In genomic region chr22:32533265-32534068, GRCh38 we compare ENCODE assay signal across 10 cellular contexts. TPM values are rescaled to one million over a fixed set of nuclear protein-coding genes. Genes with fewer than 3 reads are reported as not detected.
DNase-seq lines count a peak whose midpoint lies in the region; ATAC-seq, FAIRE-seq and TF ChIP-seq lines count a peak whose summit lies in the region.
"Had no signal": no experiment of that assay in that cellular context is flagged by ENCODE, and none has a peak within 500 bp of the region (broad histone marks: within the 10 kb centered on the region; RNA-seq: fewer than 3 reads in every experiment).

No MANE protein-coding gene starts in this region.

- peak overlapping the region; percentile 85; the same call in 1 of the 2 replicates for H2AFZ ChIP-seq in K562 (ENCODE audit: low read depth, low read length)
- no peak overlapping the region for H2AFZ ChIP-seq in smooth muscle cell (ENCODE audit: low read depth)

- H3K27ac ChIP-seq in K562 (ENCODE audit: extremely low read depth, low read depth, low read length), result no peak overlapping the region
- peak overlapping the region; percentile 35 to 70 for H3K27ac ChIP-seq in left lung
- H3K27ac ChIP-seq in smooth muscle cell (ENCODE audit: low read depth), result peak overlapping the region; percentile 92
- no peak overlapping the region for H3K27ac ChIP-seq in A673 (ENCODE audit: low read depth, low read length, poor library complexity, severe bottlenecking)

- no peak overlapping the region for H3K4me3 Mint-ChIP-seq in activated T-helper 17 cell treated with anti-CD3 and anti-CD28 coated beads, Interleukin-2, amount 50 U/mL, for 72 hours
- H3K4me3 Mint-ChIP-seq: central memory CD8-positive, alpha-beta T cell had no signal

- H3F3A ChIP-seq in smooth muscle cell (ENCODE audit: low read depth), result peaks cover 10% of the 10 kb centered on the region

- H3K4me3 ChIP-seq in K562 (no peak overlapping the region), left lung (no peak overlapping the region), smooth muscle cell (no peak overlapping the region), A673 (ENCODE audit: low read depth, low read length, poor library complexity, severe bottlenecking) (no peak overlapping the region)

- no peaks in the 10 kb centered on the region for H3K9me1 ChIP-seq in K562 (ENCODE audit: control insufficient read depth, insufficient read depth, low read length)

- POLR2A ChIA-PET in K562 (lab: Yijun Ruan, JAX), result interaction anchor here (0.8 kb wide), 1 partner anchor 482 kb away, joined by 3 read pairs; no protein-coding TSS in a partner anchor
- POLR2A ChIA-PET in A673 (lab: Charles Lee; ENCODE audit: low non-redundant PET), result no interaction called here

- H3K9ac ChIP-seq in K562 (ENCODE audit: insufficient read depth in 1 of 2, low read depth in 2 of 2, low read length in 2 of 2) (no peak overlapping the region), smooth muscle cell (ENCODE audit: low read depth) (peak overlapping the region; percentile 72)

- H3K9me3 ChIP-seq in K562 (replicated peaks; ENCODE audit: control insufficient read depth, insufficient read depth, low read depth, low read length) (no peaks in the 10 kb centered on the region), left lung (no peaks in the 10 kb centered on the region), smooth muscle cell (replicated peaks; ENCODE audit: low read depth) (no peaks in the 10 kb centered on the region), A673 (ENCODE audit: low read depth, low read length, poor library complexity, severe bottlenecking) (no peaks in the 10 kb centered on the region)

- TF ChIP-seq POLR2A in K562 (conservative IDR thresholded peaks at IDR 0.05), result no peak
- TF ChIP-seq POLR2A in erythroblast (IDR thresholded peaks at IDR 0.05; ENCODE audit: low read length), result no peak

- H3K27ac Mint-ChIP-seq in activated T-helper 17 cell treated with anti-CD3 and anti-CD28 coated beads, Interleukin-2, amount 50 U/mL, for 72 hours, result no peak overlapping the region

- in situ Hi-C loops in K562 (cut with MboI), result loop anchor here (25.0 kb wide), 1 partner anchor 679 kb away; no protein-coding TSS in a partner anchor

- H3K4me2 ChIP-seq in K562 (ENCODE audit: insufficient read depth, low read length) (0 out of 2 replicates have a peak overlapping the region, but pooled peaks have one; percentile 28), smooth muscle cell (peak overlapping the region; percentile 48)

- H3K4me1 Mint-ChIP-seq in activated T-helper 17 cell treated with anti-CD3 and anti-CD28 coated beads, Interleukin-2, amount 50 U/mL, for 72 hours, result no peaks in the 10 kb centered on the region

- H3K27me3 Mint-ChIP-seq in activated T-helper 17 cell treated with anti-CD3 and anti-CD28 coated beads, Interleukin-2, amount 50 U/mL, for 72 hours, result peaks cover 17% of the 10 kb centered on the region

- ATAC-seq in K562 (no peak), left lung (no peak)
- no peak for ATAC-seq in activated T-helper 17 cell treated with anti-CD3 and anti-CD28 coated beads, Interleukin-2, amount 50 U/mL, for 72 hours (replicated peaks)

- intact Hi-C loops in K562 (cut with micrococcal nuclease), result loop anchor here (5.0 kb wide), 1 partner anchor 129 kb away; no protein-coding TSS in a partner anchor
- intact Hi-C loops in left lung (cut with DNase I), result loop anchor here in 1 of 2 donors (10.0 kb wide), 1 partner anchor 91 kb away; no protein-coding TSS in a partner anchor
- intact Hi-C loops in A673 (cut with micrococcal nuclease; ENCODE audit: unreplicated experiment), result no loop called here

- H3K79me2 ChIP-seq in K562 (ENCODE audit: control insufficient read depth, insufficient read depth, low read length) (no peaks in the 10 kb centered on the region), smooth muscle cell (ENCODE audit: low read depth) (peaks cover 6% of the 10 kb centered on the region)

- 77% methylated on average over 10 of the region's 14 CpGs for WGBS in K562 (ENCODE audit: insufficient coverage, low coverage, missing lambda C conversion rate)
- 43% methylated on average over 14 of the region's 14 CpGs for WGBS in smooth muscle cell (ENCODE audit: low lambda C conversion rate)

- H3K36me3 ChIP-seq in K562 (ENCODE audit: control insufficient read depth, insufficient read depth, low read length) (no peaks in the 10 kb centered on the region), left lung (no peaks in the 10 kb centered on the region), smooth muscle cell (ENCODE audit: low read depth) (no peaks in the 10 kb centered on the region), A673 (ENCODE audit: insufficient read depth, low read length, poor library complexity, severe bottlenecking) (no peaks in the 10 kb centered on the region)

- H3K4me1 ChIP-seq in K562 (replicated peaks in 1 of 2; ENCODE audit: control insufficient read depth in 2 of 2, insufficient read depth in 2 of 2, low read length in 2 of 2) (peaks cover 14 to 20% of the 10 kb centered on the region in 2 experiments), left lung (peaks cover 16 to 35% of the 10 kb centered on the region in 2 donors), smooth muscle cell (ENCODE audit: low read depth) (peaks cover 26% of the 10 kb centered on the region), A673 (ENCODE audit: insufficient read depth, low read length, poor library complexity, severe bottlenecking) (peaks cover 6% of the 10 kb centered on the region)

- TF ChIP-seq EP300 in K562 (IDR thresholded peaks at IDR 0.05; ENCODE audit: low read length), result no peak

- no peaks in the 10 kb centered on the region for H3K9me3 Mint-ChIP-seq in activated T-helper 17 cell treated with anti-CD3 and anti-CD28 coated beads, Interleukin-2, amount 50 U/mL, for 72 hours
- H3K9me3 Mint-ChIP-seq: central memory CD8-positive, alpha-beta T cell had no signal

- DNase-seq in GM04504 (ENCODE audit: low read depth), result peak; percentile 48
- DNase-seq in K562 (ENCODE audit: extremely low read depth in 1 of 4, low spot score in 3 of 4), result no peak
- no peak for DNase-seq in left lung
- no peak for DNase-seq in smooth muscle cell (lab: John Stamatoyannopoulos, UW; ENCODE audit: unreplicated experiment)
- no peak for DNase-seq in A673 (ENCODE audit: low spot score)
- DNase-seq in erythroblast (lab: John Stamatoyannopoulos, UW), result no peak
- no peak for DNase-seq in medulla oblongata (ENCODE audit: extremely low spot score)
- DNase-seq: NCI-H1417 treated with DMSO at 0.1 percent for 48 hours had no signal

- no peak for TF ChIP-seq CTCF in K562 (IDR thresholded peaks at IDR 0.05 in 2 of 3, conservative IDR thresholded peaks at IDR 0.05 in 1 of 3; ENCODE audit: insufficient read depth in 2 of 3, low read depth in 1 of 3, low read length in 3 of 3)
- no peak for TF ChIP-seq CTCF in left lung (IDR thresholded peaks at IDR 0.05)
- TF ChIP-seq CTCF in smooth muscle cell (IDR thresholded peaks at IDR 0.05; ENCODE audit: borderline replicate concordance, insufficient read depth, poor library complexity, severe bottlenecking), result no peak
- TF ChIP-seq CTCF in A673 (conservative IDR thresholded peaks at IDR 0.05; ENCODE audit: low read depth, low read length), result no peak

- no peaks in the 10 kb centered on the region for H4K20me1 ChIP-seq in K562 (replicated peaks; ENCODE audit: control insufficient read depth, insufficient read depth, low read length)
- H4K20me1 ChIP-seq in smooth muscle cell (ENCODE audit: low read depth), result no peaks in the 10 kb centered on the region

- BruUV-seq in K562 (replicated peaks; lab: Mats Ljungman, UMichigan), result no TSS peak
- no TSS peak for BruUV-seq in A673 (replicated peaks; lab: Mats Ljungman, UMichigan)

- H3K36me3 Mint-ChIP-seq in activated T-helper 17 cell treated with anti-CD3 and anti-CD28 coated beads, Interleukin-2, amount 50 U/mL, for 72 hours (ENCODE audit: low read depth), result no peaks in the 10 kb centered on the region

- no peak for FAIRE-seq in K562 (lab: Jason Lieb, UNC)

- CTCF ChIA-PET in K562 (lab: Yijun Ruan, JAX; ENCODE audit: low intra/inter-chr PET ratio) (no interaction called here), A673 (lab: Charles Lee) (interaction anchor here (0.7 kb wide), 1 partner anchor 671 kb away, joined by 3 read pairs; no protein-coding TSS in a partner anchor)

- TF ChIP-seq RAD21 in K562 (CRISPR knock-in tag; conservative IDR thresholded peaks at IDR 0.05 in 1 of 2, IDR thresholded peaks at IDR 0.05 in 1 of 2), result no peak

- no peaks in the 10 kb centered on the region for H3K27me3 ChIP-seq in K562 (ENCODE audit: control insufficient read depth in 2 of 2, insufficient read depth in 2 of 2, low read length in 2 of 2)
- H3K27me3 ChIP-seq in left lung, result no peaks in the 10 kb centered on the region
- H3K27me3 ChIP-seq in smooth muscle cell (ENCODE audit: low read depth), result no peaks in the 10 kb centered on the region
- peaks cover 8% of the 10 kb centered on the region for H3K27me3 ChIP-seq in A673 (replicated peaks; ENCODE audit: insufficient read depth, low read depth, low read length, poor library complexity)

RNA-seq across cellular contexts. Expression of gene FBXO7, which starts 58.9 kb away (rescaled TPM):
- 43.4 and 97.2 TPM in 2 replicates for total RNA-seq in K562 (2011; cell fraction: chromatin; rRNA removed; ENCODE audit: low replicate concordance)
- 28.3 and 35.4 TPM in 2 replicates for total RNA-seq in K562 (2011; cell fraction: nucleolus; rRNA removed)
- 62.3 and 85.1 TPM in 2 replicates for total RNA-seq in K562 (2011; cell fraction: nucleoplasm; rRNA removed)
- total RNA-seq in K562 (2014; rRNA removed), result 72.5 and 77.3 TPM in 2 replicates
- 114 and 123 TPM in 2 replicates for total RNA-seq in K562 (2014; rRNA removed; fragmentation: Illumina TruSeq; extraction: Trizol)
- total RNA-seq in K562 (2015; rRNA removed; fragmentation: Illumina TruSeq; extraction: Trizol), result 103 and 107 TPM in 2 replicates
- total RNA-seq in K562 (2021), result 85.2 and 94.0 TPM in 2 replicates
- polyA plus RNA-seq in K562 (2011; rRNA removed), result 162 and 169 TPM in 2 replicates
- 131 and 186 TPM in 2 replicates for polyA plus RNA-seq in K562 (2011; cell fraction: cytosol; rRNA removed)
- polyA plus RNA-seq in K562 (2011; cell fraction: nucleus; rRNA removed), result 86.0 and 126 TPM in 2 replicates
- 73.4 and 85.3 TPM in 2 replicates for polyA plus RNA-seq in K562 (2012)
- polyA plus RNA-seq in K562 (2014; fragmentation: Illumina TruSeq; extraction: Trizol), result 126 and 146 TPM in 2 replicates
- polyA plus RNA-seq in K562 (2014; fragmentation: Nextera tagmentation; extraction: Ambion mirVana), result 10 to 100 TPM; 34.0 to 45.5 TPM
- polyA plus RNA-seq in K562 (2014; rRNA removed), result 82.4 and 89.0 TPM in 2 replicates
- 181 and 215 TPM in 2 replicates for polyA minus RNA-seq in K562 (2011; rRNA and poly(A)+ RNA removed)
- 69.9 TPM in 2 replicates for polyA minus RNA-seq in K562 (2011; cell fraction: cytosol; rRNA and poly(A)+ RNA removed)
- 32.0 and 62.6 TPM in 2 replicates for polyA minus RNA-seq in K562 (2011; cell fraction: nucleus; rRNA and poly(A)+ RNA removed)
- total RNA-seq in left lung, result 10 to 100 TPM; 84.5 to 90.9 TPM
- 126 and 138 TPM in 2 replicates for total RNA-seq in smooth muscle cell
- 141 and 149 TPM in 2 replicates for polyA plus RNA-seq in smooth muscle cell
- total RNA-seq in A673 (2021), result 89.0 and 95.2 TPM in 2 replicates
- 10 to 100 TPM; 76.4 to 79.8 TPM for total RNA-seq in activated T-helper 17 cell treated with anti-CD3 and anti-CD28 coated beads, Interleukin-2, amount 50 U/mL, for 72 hours

Comparison
In these comparisons a context has a peak if more than half of its experiments do, and no peak if none do; other contexts are left out.
1. H3K27ac ChIP-seq: peak in left lung (2 of 2) and smooth muscle cell (single experiment); none in K562 (single experiment) and A673 (single experiment).